In the genomic region with DNA sequence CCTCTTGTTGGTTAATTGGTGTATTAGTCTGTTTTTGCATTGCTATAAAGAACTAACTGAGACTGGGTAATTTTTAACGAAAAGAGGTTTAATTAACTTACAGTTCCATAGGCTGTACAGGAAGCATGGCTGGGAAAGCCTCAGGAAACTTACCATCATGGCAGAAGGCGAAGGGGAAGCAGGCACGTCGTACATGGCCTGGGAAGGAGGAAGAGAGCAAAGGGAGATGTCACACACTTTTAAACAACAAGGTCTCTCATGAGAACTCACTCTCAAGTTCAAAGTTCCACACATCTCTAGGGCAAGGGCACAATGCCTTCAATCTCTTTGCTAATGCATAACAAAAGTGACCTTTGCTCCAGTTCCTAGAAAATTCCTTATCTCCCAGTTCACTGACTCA, we compare ENCODE assay signal across 38 cellular contexts.
"Had no signal": no experiment of that assay in that cellular context is flagged by ENCODE, and none has a peak within 500 bp of the region (broad histone marks: within the 10 kb centered on the region; RNA-seq: fewer than 3 reads in every experiment).

No MANE protein-coding gene starts in this region.

- H3K4me1 Mint-ChIP-seq: activated B cell treated with CpG ODN at 0.5 μM for 24 hours; activated CD4-positive, alpha-beta T cell treated with anti-CD3 and anti-CD28 coated beads, Interleukin-2, amount 10 ng/mL, durations not matched to agents 24 days and 14 days; activated naive CD4-positive, alpha-beta T cell treated with anti-CD3 and anti-CD28 coated beads, Interleukin-2, amount 10 ng/mL, durations not matched to agents 7 days and 5 days; activated naive CD4-positive, alpha-beta T cell treated with anti-CD3 and anti-CD28 coated beads, Interleukin-2, amount 50 U/mL, for 24 hours; activated naive CD8-positive, alpha-beta T cell treated with anti-CD3 and anti-CD28 coated beads, Interleukin-2, amount 10 ng/mL, durations not matched to agents 7 days and 5 days; activated naive CD8-positive, alpha-beta T cell treated with anti-CD3 and anti-CD28 coated beads, Interleukin-2, amount 50 U/mL, for 24 hours; activated T-helper 17 cell treated with anti-CD3 and anti-CD28 coated beads, Interleukin-2, amount 50 U/mL, for 72 hours; central memory CD8-positive, alpha-beta T cell had no signal

- H3K27ac ChIP-seq: ascending aorta, cardiac muscle cell, VCaP had no signal

- H3K36me3 Mint-ChIP-seq: activated CD4-positive, alpha-beta memory T cell treated with anti-CD3 and anti-CD28 coated beads for 36 hours; activated naive CD4-positive, alpha-beta T cell treated with anti-CD3 and anti-CD28 coated beads, Interleukin-2, amount 10 ng/mL, durations not matched to agents 7 days and 5 days; activated naive CD4-positive, alpha-beta T cell treated with anti-CD3 and anti-CD28 coated beads, Interleukin-2, amount 50 U/mL, for 24 hours; activated naive CD8-positive, alpha-beta T cell; activated naive CD8-positive, alpha-beta T cell treated with anti-CD3 and anti-CD28 coated beads, Interleukin-2, amount 10 ng/mL, durations not matched to agents 7 days and 5 days; brain had no signal

- H3K27me3 ChIP-seq: ascending aorta, cardiac muscle cell had no signal

- H3K27ac Mint-ChIP-seq: activated B cell treated with CpG ODN at 0.5 μM for 24 hours; activated CD4-positive, alpha-beta memory T cell treated with anti-CD3 and anti-CD28 coated beads for 36 hours; activated CD4-positive, alpha-beta T cell treated with anti-CD3 and anti-CD28 coated beads, Interleukin-2, amount 10 ng/mL, durations not matched to agents 24 days and 14 days; activated CD8-positive, alpha-beta T cell treated with anti-CD3 and anti-CD28 coated beads for 36 hours; activated naive CD4-positive, alpha-beta T cell treated with anti-CD3 and anti-CD28 coated beads, Interleukin-2, amount 10 ng/mL, durations not matched to agents 7 days and 5 days; activated naive CD4-positive, alpha-beta T cell treated with anti-CD3 and anti-CD28 coated beads, Interleukin-2, amount 50 U/mL, for 24 hours; activated naive CD8-positive, alpha-beta T cell; activated naive CD8-positive, alpha-beta T cell treated with anti-CD3 and anti-CD28 coated beads, Interleukin-2, amount 10 ng/mL, durations not matched to agents 7 days and 5 days; activated naive CD8-positive, alpha-beta T cell treated with anti-CD3 and anti-CD28 coated beads, Interleukin-2, amount 50 U/mL, for 24 hours; activated T-cell treated with anti-CD3 and anti-CD28 coated beads, Interleukin-2, amount 50 U/mL, for 72 hours; activated T-helper 1 cell treated with anti-CD3 and anti-CD28 coated beads, Interleukin-12 subunit alpha, Interleukin-12 subunit beta, Interleukin-2, Interleukin-4 antibody, amounts not matched to agents 30 ng/mL and 10 ng/mL and 1 ng/mL, durations not matched to agents 14 hours and 24 hours and 36 hours; activated T-helper 17 cell treated with anti-CD3 and anti-CD28 coated beads, Interleukin-2, amount 50 U/mL, for 72 hours; brain; T-helper 1 cell treated with Interleukin-12 subunit alpha and Interleukin-12 subunit beta and Interleukin-4 antibody, amounts not matched to agents 30 μg/mL and 1 μg/mL, for 36 hours; T-helper 2 cell treated with Interferon-gamma antibody and Interleukin-4, amounts not matched to agents 5 μg/mL and 100 μg/mL, for 36 hours had no signal

- DNase-seq: activated B cell treated with CpG ODN at 0.5 μM for 24 hours; activated CD4-positive, alpha-beta memory T cell treated with anti-CD3 and anti-CD28 coated beads for 36 hours; activated CD4-positive, alpha-beta T cell treated with anti-CD3 and anti-CD28 coated beads for 4 hours; activated CD4-positive, alpha-beta T cell treated with anti-CD3 and anti-CD28 coated beads, Interleukin-2, amount 10 ng/mL, durations not matched to agents 24 days and 14 days; activated CD4-positive, alpha-beta T cell treated with anti-CD3 and anti-CD28 coated beads, Interleukin-2, amount 50 U/mL, for 1 hour; activated CD4-positive, alpha-beta T cell treated with anti-CD3 and anti-CD28 coated beads, Interleukin-2, amount 50 U/mL, for 4 hours; activated CD4-positive, CD25-positive, alpha-beta regulatory T cell treated with anti-CD3 and anti-CD28 coated beads, Interleukin-2, amount 50 U/mL, for 72 hours; activated CD8-positive, alpha-beta memory T cell treated with anti-CD3 and anti-CD28 coated beads, Interleukin-2, amount 50 U/mL, for 4 hours; activated CD8-positive, alpha-beta T cell treated with anti-CD3 and anti-CD28 coated beads for 36 hours; activated effector memory CD4-positive, alpha-beta T cell treated with anti-CD3 and anti-CD28 coated beads, Interleukin-2, amount 50 U/mL, for 16 hours; activated naive CD4-positive, alpha-beta T cell treated with anti-CD3 and anti-CD28 coated beads, Interleukin-2, amount 10 ng/mL, durations not matched to agents 7 days and 5 days; activated naive CD4-positive, alpha-beta T cell treated with Interleukin-2 at 50 U/mL for 16 hours; activated naive CD8-positive, alpha-beta T cell treated with anti-CD3 and anti-CD28 coated beads, Interleukin-2, amount 10 ng/mL, durations not matched to agents 7 days and 5 days; activated naive CD8-positive, alpha-beta T cell treated with anti-CD3 and anti-CD28 coated beads, Interleukin-2, amount 50 U/mL, for 24 hours; activated T-cell treated with anti-CD3 and anti-CD28 coated beads for 4 hours; activated T-cell treated with anti-CD3 and anti-CD28 coated beads, Interleukin-2, amount 50 U/mL, for 1 hour; activated T-cell treated with anti-CD3 and anti-CD28 coated beads, Interleukin-2, amount 50 U/mL, for 4 hours; activated T-cell treated with anti-CD3 and anti-CD28 coated beads, Interleukin-2, amount 50 U/mL, for 72 hours; amygdala; anterior cingulate cortex; caudate nucleus; SW 1271; T-helper 1 cell; T-helper 2 cell; T-helper 9 cell had no signal

- H3K9me3 ChIP-seq: ascending aorta had no signal

- FAIRE-seq: bronchial epithelial cell, TTC549 had no signal

- ATAC-seq: activated CD8-positive, alpha-beta T cell treated with anti-CD3 and anti-CD28 coated beads for 36 hours; activated naive CD8-positive, alpha-beta T cell treated with anti-CD3 and anti-CD28 coated beads, Interleukin-2, amount 50 U/mL, for 24 hours; activated T-cell treated with anti-CD3 and anti-CD28 coated beads, Interleukin-2, amount 50 U/mL, for 4 hours; activated T-cell treated with anti-CD3 and anti-CD28 coated beads, Interleukin-2, amount 50 U/mL, for 72 hours; activated T-helper 17 cell treated with anti-CD3 and anti-CD28 coated beads, Interleukin-2, amount 50 U/mL, for 72 hours had no signal

- H3K36me3 ChIP-seq: ascending aorta, cardiac muscle cell had no signal

- H3K4me3 ChIP-seq: ascending aorta, cardiac muscle cell had no signal

- H3K4me3 Mint-ChIP-seq: activated B cell treated with CpG ODN at 0.5 μM for 24 hours; activated CD4-positive, alpha-beta memory T cell treated with anti-CD3 and anti-CD28 coated beads for 36 hours; activated CD4-positive, alpha-beta T cell treated with anti-CD3 and anti-CD28 coated beads, Interleukin-2, amount 10 ng/mL, durations not matched to agents 24 days and 14 days; activated CD8-positive, alpha-beta T cell treated with anti-CD3 and anti-CD28 coated beads for 36 hours; activated naive CD4-positive, alpha-beta T cell treated with anti-CD3 and anti-CD28 coated beads, Interleukin-2, amount 10 ng/mL, durations not matched to agents 7 days and 5 days; activated naive CD4-positive, alpha-beta T cell treated with anti-CD3 and anti-CD28 coated beads, Interleukin-2, amount 50 U/mL, for 24 hours; activated naive CD8-positive, alpha-beta T cell; activated naive CD8-positive, alpha-beta T cell treated with anti-CD3 and anti-CD28 coated beads, Interleukin-2, amount 10 ng/mL, durations not matched to agents 7 days and 5 days; activated naive CD8-positive, alpha-beta T cell treated with anti-CD3 and anti-CD28 coated beads, Interleukin-2, amount 50 U/mL, for 24 hours; activated T-cell treated with anti-CD3 and anti-CD28 coated beads, Interleukin-2, amount 50 U/mL, for 4 hours; activated T-cell treated with anti-CD3 and anti-CD28 coated beads, Interleukin-2, amount 50 U/mL, for 72 hours; activated T-helper 1 cell treated with anti-CD3 and anti-CD28 coated beads, Interleukin-12 subunit alpha, Interleukin-12 subunit beta, Interleukin-2, Interleukin-4 antibody, amounts not matched to agents 30 ng/mL and 10 ng/mL and 1 ng/mL, durations not matched to agents 14 hours and 24 hours and 36 hours; activated T-helper 17 cell treated with anti-CD3 and anti-CD28 coated beads, Interleukin-2, amount 50 U/mL, for 72 hours; brain; central memory CD8-positive, alpha-beta T cell; T-helper 1 cell treated with Interleukin-12 subunit alpha and Interleukin-12 subunit beta and Interleukin-4 antibody, amounts not matched to agents 30 μg/mL and 1 μg/mL, for 36 hours; T-helper 2 cell treated with Interferon-gamma antibody and Interleukin-4, amounts not matched to agents 5 μg/mL and 100 μg/mL, for 36 hours had no signal

- H3K27me3 Mint-ChIP-seq: activated B cell treated with CpG ODN at 0.5 μM for 24 hours; activated CD4-positive, alpha-beta memory T cell treated with anti-CD3 and anti-CD28 coated beads for 36 hours; activated CD4-positive, alpha-beta T cell treated with anti-CD3 and anti-CD28 coated beads, Interleukin-2, amount 10 ng/mL, durations not matched to agents 24 days and 14 days; activated naive CD4-positive, alpha-beta T cell treated with anti-CD3 and anti-CD28 coated beads, Interleukin-2, amount 10 ng/mL, durations not matched to agents 7 days and 5 days; activated naive CD8-positive, alpha-beta T cell treated with anti-CD3 and anti-CD28 coated beads, Interleukin-2, amount 50 U/mL, for 24 hours; central memory CD8-positive, alpha-beta T cell had no signal

- H3K9me3 Mint-ChIP-seq: activated B cell treated with CpG ODN at 0.5 μM for 24 hours; activated CD4-positive, alpha-beta memory T cell treated with anti-CD3 and anti-CD28 coated beads for 36 hours; activated CD8-positive, alpha-beta T cell treated with anti-CD3 and anti-CD28 coated beads for 36 hours; activated naive CD4-positive, alpha-beta T cell treated with anti-CD3 and anti-CD28 coated beads, Interleukin-2, amount 10 ng/mL, durations not matched to agents 7 days and 5 days; activated naive CD4-positive, alpha-beta T cell treated with anti-CD3 and anti-CD28 coated beads, Interleukin-2, amount 50 U/mL, for 24 hours; central memory CD8-positive, alpha-beta T cell had no signal
